In the genomic region with DNA sequence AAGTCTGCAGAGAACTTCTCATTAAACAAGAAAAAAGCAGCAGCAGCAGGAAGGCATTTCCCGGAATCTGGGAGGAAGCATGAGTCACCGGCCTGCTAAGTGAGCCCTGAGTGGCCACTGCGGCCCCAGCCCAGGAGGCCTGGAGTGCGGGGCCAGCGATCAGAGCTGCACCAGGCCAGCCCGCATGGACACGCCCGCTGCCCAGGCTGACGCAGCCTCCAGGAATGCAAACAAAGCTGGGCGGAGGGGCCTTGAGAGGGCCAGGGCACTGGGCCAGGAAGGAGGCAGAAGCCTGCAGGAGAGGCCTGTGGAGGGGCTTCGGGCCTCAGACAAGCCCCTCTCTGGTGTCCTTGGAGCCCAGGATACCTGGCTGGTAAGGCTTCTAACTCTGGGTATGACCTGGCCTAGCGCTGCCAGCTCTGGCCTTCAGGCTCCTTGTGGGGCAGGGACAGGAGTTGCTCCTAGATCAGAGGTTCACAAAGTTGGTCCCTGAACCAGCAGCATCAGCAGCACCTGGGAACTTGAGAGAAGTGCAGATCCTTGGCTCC, we compare ENCODE assay signal across 1 cellular context.
TF ChIP-seq lines count a peak whose summit lies in the region.

No MANE protein-coding gene starts in this region.

TF ChIP-seq in K562, 482 proteins besides CTCF, POLR2A, EP300 and RAD21 (continued from another document and continues in another):
- TF ChIP-seq, protein P1, sequence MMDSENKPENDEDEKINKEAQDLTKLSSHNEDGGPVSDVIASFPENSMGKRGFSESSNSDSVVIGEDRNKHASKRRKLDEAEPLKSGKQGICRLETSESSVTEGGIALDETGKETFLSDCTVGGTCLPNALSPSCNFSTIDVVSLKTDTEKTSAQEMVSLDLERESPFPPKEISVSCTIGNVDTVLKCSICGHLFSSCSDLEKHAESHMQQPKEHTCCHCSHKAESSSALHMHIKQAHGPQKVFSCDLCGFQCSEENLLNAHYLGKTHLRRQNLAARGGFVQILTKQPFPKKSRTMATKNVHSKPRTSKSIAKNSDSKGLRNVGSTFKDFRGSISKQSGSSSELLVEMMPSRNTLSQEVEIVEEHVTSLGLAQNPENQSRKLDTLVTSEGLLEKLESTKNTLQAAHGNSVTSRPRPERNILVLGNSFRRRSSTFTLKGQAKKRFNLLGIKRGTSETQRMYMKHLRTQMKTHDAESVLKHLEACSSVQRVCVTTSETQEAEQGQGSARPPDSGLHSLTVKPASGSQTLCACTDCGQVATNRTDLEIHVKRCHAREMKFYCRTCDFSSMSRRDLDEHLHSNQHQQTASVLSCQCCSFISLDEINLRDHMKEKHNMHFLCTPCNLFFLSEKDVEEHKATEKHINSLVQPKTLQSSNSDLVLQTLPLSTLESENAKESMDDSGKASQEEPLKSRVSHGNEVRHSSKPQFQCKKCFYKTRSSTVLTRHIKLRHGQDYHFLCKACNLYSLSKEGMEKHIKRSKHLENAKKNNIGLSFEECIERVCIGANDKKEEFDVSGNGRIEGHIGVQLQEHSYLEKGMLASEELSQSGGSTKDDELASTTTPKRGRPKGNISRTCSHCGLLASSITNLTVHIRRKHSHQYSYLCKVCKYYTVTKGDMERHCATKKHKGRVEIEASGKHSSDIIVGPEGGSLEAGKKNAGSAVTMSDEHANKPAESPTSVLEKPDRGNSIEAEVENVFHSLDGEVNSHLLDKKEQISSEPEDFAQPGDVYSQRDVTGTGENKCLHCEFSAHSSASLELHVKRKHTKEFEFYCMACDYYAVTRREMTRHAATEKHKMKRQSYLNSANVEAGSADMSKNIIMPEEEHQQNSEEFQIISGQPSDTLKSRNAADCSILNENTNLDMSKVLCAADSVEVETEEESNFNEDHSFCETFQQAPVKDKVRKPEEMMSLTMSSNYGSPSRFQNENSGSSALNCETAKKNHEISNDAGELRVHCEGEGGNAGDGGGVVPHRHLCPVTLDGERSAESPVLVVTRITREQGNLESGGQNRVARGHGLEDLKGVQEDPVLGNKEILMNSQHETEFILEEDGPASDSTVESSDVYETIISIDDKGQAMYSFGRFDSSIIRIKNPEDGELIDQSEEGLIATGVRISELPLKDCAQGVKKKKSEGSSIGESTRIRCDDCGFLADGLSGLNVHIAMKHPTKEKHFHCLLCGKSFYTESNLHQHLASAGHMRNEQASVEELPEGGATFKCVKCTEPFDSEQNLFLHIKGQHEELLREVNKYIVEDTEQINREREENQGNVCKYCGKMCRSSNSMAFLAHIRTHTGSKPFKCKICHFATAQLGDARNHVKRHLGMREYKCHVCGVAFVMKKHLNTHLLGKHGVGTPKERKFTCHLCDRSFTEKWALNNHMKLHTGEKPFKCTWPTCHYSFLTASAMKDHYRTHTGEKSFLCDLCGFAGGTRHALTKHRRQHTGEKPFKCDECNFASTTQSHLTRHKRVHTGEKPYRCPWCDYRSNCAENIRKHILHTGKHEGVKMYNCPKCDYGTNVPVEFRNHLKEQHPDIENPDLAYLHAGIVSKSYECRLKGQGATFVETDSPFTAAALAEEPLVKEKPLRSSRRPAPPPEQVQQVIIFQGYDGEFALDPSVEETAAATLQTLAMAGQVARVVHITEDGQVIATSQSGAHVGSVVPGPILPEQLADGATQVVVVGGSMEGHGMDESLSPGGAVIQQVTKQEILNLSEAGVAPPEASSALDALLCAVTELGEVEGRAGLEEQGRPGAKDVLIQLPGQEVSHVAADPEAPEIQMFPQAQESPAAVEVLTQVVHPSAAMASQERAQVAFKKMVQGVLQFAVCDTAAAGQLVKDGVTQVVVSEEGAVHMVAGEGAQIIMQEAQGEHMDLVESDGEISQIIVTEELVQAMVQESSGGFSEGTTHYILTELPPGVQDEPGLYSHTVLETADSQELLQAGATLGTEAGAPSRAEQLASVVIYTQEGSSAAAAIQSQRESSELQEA (IDR thresholded peaks at IDR 0.05; ENCODE audit: low read depth) = no peak
- TF ChIP-seq RBM14 (IDR thresholded peaks at IDR 0.05; ENCODE audit: borderline replicate concordance, insufficient read depth, low read depth, low read length) (no peak), HMGN3 (IDR thresholded peaks at IDR 0.05; ENCODE audit: borderline replicate concordance, extremely low read depth, insufficient read length, low read depth, low read length) (peak; percentile 99), NEUROD1 (IDR thresholded peaks at IDR 0.05; ENCODE audit: borderline replicate concordance, low read depth, low read length, partially characterized antibody) (peak; percentile 77), RCOR1 (IDR thresholded peaks at IDR 0.05; ENCODE audit: borderline replicate concordance in 1 of 2, low read depth in 2 of 2, low read length in 2 of 2) (peak in 1 of 2 experiments; percentile 85; a peak in 2 of 4 replicates), MAFF (IDR thresholded peaks at IDR 0.05; ENCODE audit: low read length) (no peak), FUS (optimal IDR thresholded peaks at IDR 0.05; ENCODE audit: low read depth, low read length) (no peak), ZC3H8 (IDR thresholded peaks at IDR 0.05) (no peak), HIVEP1 (CRISPR knock-in tag; IDR thresholded peaks at IDR 0.05) (no peak), PCBP2 (IDR thresholded peaks at IDR 0.05; ENCODE audit: low read depth, low read length, poor library complexity, severe bottlenecking) (no peak)
- TF ChIP-seq, protein P2, sequence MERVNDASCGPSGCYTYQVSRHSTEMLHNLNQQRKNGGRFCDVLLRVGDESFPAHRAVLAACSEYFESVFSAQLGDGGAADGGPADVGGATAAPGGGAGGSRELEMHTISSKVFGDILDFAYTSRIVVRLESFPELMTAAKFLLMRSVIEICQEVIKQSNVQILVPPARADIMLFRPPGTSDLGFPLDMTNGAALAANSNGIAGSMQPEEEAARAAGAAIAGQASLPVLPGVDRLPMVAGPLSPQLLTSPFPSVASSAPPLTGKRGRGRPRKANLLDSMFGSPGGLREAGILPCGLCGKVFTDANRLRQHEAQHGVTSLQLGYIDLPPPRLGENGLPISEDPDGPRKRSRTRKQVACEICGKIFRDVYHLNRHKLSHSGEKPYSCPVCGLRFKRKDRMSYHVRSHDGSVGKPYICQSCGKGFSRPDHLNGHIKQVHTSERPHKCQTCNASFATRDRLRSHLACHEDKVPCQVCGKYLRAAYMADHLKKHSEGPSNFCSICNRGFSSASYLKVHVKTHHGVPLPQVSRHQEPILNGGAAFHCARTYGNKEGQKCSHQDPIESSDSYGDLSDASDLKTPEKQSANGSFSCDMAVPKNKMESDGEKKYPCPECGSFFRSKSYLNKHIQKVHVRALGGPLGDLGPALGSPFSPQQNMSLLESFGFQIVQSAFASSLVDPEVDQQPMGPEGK (CRISPR knock-in tag; IDR thresholded peaks at IDR 0.05; ENCODE audit: borderline replicate concordance) = no peak
- TF ChIP-seq, protein P3, sequence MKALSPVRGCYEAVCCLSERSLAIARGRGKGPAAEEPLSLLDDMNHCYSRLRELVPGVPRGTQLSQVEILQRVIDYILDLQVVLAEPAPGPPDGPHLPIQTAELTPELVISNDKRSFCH (CRISPR knock-in tag; IDR thresholded peaks at IDR 0.05) = no peak
- TF ChIP-seq, protein P3 (tag; IDR thresholded peaks at IDR 0.05) = no peak
- TF ChIP-seq, protein P4, sequence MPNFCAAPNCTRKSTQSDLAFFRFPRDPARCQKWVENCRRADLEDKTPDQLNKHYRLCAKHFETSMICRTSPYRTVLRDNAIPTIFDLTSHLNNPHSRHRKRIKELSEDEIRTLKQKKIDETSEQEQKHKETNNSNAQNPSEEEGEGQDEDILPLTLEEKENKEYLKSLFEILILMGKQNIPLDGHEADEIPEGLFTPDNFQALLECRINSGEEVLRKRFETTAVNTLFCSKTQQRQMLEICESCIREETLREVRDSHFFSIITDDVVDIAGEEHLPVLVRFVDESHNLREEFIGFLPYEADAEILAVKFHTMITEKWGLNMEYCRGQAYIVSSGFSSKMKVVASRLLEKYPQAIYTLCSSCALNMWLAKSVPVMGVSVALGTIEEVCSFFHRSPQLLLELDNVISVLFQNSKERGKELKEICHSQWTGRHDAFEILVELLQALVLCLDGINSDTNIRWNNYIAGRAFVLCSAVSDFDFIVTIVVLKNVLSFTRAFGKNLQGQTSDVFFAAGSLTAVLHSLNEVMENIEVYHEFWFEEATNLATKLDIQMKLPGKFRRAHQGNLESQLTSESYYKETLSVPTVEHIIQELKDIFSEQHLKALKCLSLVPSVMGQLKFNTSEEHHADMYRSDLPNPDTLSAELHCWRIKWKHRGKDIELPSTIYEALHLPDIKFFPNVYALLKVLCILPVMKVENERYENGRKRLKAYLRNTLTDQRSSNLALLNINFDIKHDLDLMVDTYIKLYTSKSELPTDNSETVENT (CRISPR knock-in tag; IDR thresholded peaks at IDR 0.05) = no peak
- TF ChIP-seq, protein P5, sequence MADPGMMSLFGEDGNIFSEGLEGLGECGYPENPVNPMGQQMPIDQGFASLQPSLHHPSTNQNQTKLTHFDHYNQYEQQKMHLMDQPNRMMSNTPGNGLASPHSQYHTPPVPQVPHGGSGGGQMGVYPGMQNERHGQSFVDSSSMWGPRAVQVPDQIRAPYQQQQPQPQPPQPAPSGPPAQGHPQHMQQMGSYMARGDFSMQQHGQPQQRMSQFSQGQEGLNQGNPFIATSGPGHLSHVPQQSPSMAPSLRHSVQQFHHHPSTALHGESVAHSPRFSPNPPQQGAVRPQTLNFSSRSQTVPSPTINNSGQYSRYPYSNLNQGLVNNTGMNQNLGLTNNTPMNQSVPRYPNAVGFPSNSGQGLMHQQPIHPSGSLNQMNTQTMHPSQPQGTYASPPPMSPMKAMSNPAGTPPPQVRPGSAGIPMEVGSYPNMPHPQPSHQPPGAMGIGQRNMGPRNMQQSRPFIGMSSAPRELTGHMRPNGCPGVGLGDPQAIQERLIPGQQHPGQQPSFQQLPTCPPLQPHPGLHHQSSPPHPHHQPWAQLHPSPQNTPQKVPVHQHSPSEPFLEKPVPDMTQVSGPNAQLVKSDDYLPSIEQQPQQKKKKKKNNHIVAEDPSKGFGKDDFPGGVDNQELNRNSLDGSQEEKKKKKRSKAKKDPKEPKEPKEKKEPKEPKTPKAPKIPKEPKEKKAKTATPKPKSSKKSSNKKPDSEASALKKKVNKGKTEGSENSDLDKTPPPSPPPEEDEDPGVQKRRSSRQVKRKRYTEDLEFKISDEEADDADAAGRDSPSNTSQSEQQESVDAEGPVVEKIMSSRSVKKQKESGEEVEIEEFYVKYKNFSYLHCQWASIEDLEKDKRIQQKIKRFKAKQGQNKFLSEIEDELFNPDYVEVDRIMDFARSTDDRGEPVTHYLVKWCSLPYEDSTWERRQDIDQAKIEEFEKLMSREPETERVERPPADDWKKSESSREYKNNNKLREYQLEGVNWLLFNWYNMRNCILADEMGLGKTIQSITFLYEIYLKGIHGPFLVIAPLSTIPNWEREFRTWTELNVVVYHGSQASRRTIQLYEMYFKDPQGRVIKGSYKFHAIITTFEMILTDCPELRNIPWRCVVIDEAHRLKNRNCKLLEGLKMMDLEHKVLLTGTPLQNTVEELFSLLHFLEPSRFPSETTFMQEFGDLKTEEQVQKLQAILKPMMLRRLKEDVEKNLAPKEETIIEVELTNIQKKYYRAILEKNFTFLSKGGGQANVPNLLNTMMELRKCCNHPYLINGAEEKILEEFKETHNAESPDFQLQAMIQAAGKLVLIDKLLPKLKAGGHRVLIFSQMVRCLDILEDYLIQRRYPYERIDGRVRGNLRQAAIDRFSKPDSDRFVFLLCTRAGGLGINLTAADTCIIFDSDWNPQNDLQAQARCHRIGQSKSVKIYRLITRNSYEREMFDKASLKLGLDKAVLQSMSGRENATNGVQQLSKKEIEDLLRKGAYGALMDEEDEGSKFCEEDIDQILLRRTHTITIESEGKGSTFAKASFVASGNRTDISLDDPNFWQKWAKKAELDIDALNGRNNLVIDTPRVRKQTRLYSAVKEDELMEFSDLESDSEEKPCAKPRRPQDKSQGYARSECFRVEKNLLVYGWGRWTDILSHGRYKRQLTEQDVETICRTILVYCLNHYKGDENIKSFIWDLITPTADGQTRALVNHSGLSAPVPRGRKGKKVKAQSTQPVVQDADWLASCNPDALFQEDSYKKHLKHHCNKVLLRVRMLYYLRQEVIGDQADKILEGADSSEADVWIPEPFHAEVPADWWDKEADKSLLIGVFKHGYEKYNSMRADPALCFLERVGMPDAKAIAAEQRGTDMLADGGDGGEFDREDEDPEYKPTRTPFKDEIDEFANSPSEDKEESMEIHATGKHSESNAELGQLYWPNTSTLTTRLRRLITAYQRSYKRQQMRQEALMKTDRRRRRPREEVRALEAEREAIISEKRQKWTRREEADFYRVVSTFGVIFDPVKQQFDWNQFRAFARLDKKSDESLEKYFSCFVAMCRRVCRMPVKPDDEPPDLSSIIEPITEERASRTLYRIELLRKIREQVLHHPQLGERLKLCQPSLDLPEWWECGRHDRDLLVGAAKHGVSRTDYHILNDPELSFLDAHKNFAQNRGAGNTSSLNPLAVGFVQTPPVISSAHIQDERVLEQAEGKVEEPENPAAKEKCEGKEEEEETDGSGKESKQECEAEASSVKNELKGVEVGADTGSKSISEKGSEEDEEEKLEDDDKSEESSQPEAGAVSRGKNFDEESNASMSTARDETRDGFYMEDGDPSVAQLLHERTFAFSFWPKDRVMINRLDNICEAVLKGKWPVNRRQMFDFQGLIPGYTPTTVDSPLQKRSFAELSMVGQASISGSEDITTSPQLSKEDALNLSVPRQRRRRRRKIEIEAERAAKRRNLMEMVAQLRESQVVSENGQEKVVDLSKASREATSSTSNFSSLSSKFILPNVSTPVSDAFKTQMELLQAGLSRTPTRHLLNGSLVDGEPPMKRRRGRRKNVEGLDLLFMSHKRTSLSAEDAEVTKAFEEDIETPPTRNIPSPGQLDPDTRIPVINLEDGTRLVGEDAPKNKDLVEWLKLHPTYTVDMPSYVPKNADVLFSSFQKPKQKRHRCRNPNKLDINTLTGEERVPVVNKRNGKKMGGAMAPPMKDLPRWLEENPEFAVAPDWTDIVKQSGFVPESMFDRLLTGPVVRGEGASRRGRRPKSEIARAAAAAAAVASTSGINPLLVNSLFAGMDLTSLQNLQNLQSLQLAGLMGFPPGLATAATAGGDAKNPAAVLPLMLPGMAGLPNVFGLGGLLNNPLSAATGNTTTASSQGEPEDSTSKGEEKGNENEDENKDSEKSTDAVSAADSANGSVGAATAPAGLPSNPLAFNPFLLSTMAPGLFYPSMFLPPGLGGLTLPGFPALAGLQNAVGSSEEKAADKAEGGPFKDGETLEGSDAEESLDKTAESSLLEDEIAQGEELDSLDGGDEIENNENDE (IDR thresholded peaks at IDR 0.05; ENCODE audit: low read depth, low read length) = no peak
- TF ChIP-seq, protein P6, sequence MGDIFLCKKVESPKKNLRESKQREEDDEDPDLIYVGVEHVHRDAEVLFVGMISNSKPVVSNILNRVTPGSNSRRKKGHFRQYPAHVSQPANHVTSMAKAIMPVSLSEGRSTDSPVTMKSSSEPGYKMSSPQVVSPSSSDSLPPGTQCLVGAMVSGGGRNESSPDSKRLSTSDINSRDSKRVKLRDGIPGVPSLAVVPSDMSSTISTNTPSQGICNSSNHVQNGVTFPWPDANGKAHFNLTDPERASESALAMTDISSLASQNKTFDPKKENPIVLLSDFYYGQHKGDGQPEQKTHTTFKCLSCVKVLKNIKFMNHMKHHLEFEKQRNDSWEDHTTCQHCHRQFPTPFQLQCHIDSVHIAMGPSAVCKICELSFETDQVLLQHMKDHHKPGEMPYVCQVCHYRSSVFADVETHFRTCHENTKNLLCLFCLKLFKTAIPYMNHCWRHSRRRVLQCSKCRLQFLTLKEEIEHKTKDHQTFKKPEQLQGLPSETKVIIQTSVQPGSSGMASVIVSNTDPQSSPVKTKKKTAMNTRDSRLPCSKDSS (IDR thresholded peaks at IDR 0.05; ENCODE audit: low read depth, partially characterized antibody) = no peak
